ENCODE assay signal across 10 cellular contexts in the genomic region with DNA sequence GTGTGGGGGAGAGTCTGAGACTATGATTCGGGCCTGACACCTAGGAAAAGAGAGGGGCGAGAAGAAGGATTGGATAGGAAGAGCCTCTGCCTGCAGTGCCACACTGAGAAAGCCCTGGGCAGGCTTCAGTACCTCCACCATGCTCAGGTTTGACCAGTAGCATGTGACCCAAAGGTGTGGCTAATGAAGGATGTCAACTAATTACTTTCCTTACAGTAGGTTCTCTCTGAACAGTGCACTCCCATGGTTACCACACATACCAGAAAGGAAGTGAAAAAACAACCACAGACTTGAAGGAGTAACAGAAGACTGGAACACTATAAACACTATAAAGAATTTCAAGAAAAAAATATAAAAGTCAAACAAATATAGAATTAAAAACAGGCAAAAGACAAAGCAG. TPM values are rescaled to one million over a fixed set of nuclear protein-coding genes. Genes with fewer than 3 reads are reported as not detected.
DNase-seq lines count a peak whose midpoint lies in the region; ATAC-seq, FAIRE-seq and TF ChIP-seq lines count a peak whose summit lies in the region.
"Had no signal": no experiment of that assay in that cellular context is flagged by ENCODE, and none has a peak within 500 bp of the region (broad histone marks: within the 10 kb centered on the region; RNA-seq: fewer than 3 reads in every experiment).

No MANE protein-coding gene starts in this region.

- no peaks in the 10 kb centered on the region for H3K4me1 ChIP-seq in colonic mucosa

- H3K27ac Mint-ChIP-seq in T-helper 17 cell: peak overlapping the region; percentile 3
- H3K27ac Mint-ChIP-seq: endodermal cell had no signal

- peaks cover 11% of the 10 kb centered on the region for H3K4me1 Mint-ChIP-seq in T-helper 17 cell
- H3K4me1 Mint-ChIP-seq: endodermal cell had no signal

- intact Hi-C loops in colonic mucosa (cut with DNase I): no loop called here

- DNase-seq in GM18507 (ENCODE audit: extremely low spot score, insufficient read length, low read depth) (no peak), T-helper 17 cell (no peak), colonic mucosa (no peak), NK-92 (lab: John Stamatoyannopoulos, UW; ENCODE audit: unreplicated experiment) (no peak), EL (no peak), OCI-M1 (lab: John Stamatoyannopoulos, UW) (no peak)
- DNase-seq: activated gamma-delta T cell treated with Interleukin-2 at 50 U/mL for 16 hours, endodermal cell had no signal

- H3K9me3 ChIP-seq in T-helper 17 cell (ENCODE audit: control insufficient read depth, low read length, poor library complexity, severe bottlenecking) (no peaks in the 10 kb centered on the region), colonic mucosa (no peaks in the 10 kb centered on the region)

- no peaks in the 10 kb centered on the region for H3K27me3 Mint-ChIP-seq in T-helper 17 cell

- no peak overlapping the region for H3K27ac ChIP-seq in colonic mucosa

- H3K4me3 Mint-ChIP-seq in T-helper 17 cell: no peak overlapping the region
- H3K4me3 Mint-ChIP-seq: endodermal cell had no signal

- peak; percentile 69 for FAIRE-seq in GM18507 (lab: Jason Lieb, UNC)

- H3K4me3 ChIP-seq in colonic mucosa: no peak overlapping the region

- H3K9ac ChIP-seq in colonic mucosa (ENCODE audit: low read depth in 2 of 2, low read length in 2 of 2): no peak overlapping the region

- TF ChIP-seq CTCF in colonic mucosa (IDR thresholded peaks at IDR 0.05): no peak

- ATAC-seq in GM21367 (IDR thresholded peaks at IDR 0.05; ENCODE audit: unreplicated experiment) (peak; percentile 97), HG03108 (IDR thresholded peaks at IDR 0.05; ENCODE audit: unreplicated experiment) (peak; percentile 78), T-helper 17 cell (no peak)

- H3K36me3 Mint-ChIP-seq in T-helper 17 cell (ENCODE audit: low read depth): peaks cover 4% of the 10 kb centered on the region

- no peaks in the 10 kb centered on the region for H3K36me3 ChIP-seq in colonic mucosa

- no peaks in the 10 kb centered on the region for H3K27me3 ChIP-seq in colonic mucosa

RNA-seq across cellular contexts. Expression of a gene that starts 46.2 kb away (rescaled TPM):
- total RNA-seq in T-helper 17 cell (10 to 100 TPM; 15.2 to 24.9 TPM), colonic mucosa (10 to 100 TPM; 46.3 to 53.5 TPM)
